20 cellular contexts compared by ENCODE assay signal in genomic region chr18:32026491-32027086, GRCh38. TPM values are rescaled to one million over a fixed set of nuclear protein-coding genes. Genes with fewer than 3 reads are reported as not detected.
DNase-seq lines count a peak whose midpoint lies in the region; ATAC-seq and TF ChIP-seq lines count a peak whose summit lies in the region.
"Had no signal": no experiment of that assay in that cellular context is flagged by ENCODE, and none has a peak within 500 bp of the region (broad histone marks: within the 10 kb centered on the region; RNA-seq: fewer than 3 reads in every experiment).

No MANE protein-coding gene starts in this region.

- peaks cover 42 to 87% (median 63%) of the 10 kb centered on the region in 4 donors for H3K4me1 Mint-ChIP-seq in CD4-positive, CD25-positive, alpha-beta regulatory T cell
- H3K4me1 Mint-ChIP-seq in activated CD4-positive, alpha-beta memory T cell treated with anti-CD3 and anti-CD28 coated beads for 36 hours (ENCODE audit: low read depth), result peaks cover 75% of the 10 kb centered on the region
- H3K4me1 Mint-ChIP-seq in immature natural killer cell, result peaks cover 91 to 99% of the 10 kb centered on the region in 2 donors
- peaks cover 6% of the 10 kb centered on the region for H3K4me1 Mint-ChIP-seq in endothelial cell (ENCODE audit: unreplicated experiment)
- H3K4me1 Mint-ChIP-seq: nephron had no signal

- peaks cover 26% of the 10 kb centered on the region for H3K36me3 ChIP-seq in CD4-positive, CD25-positive, alpha-beta regulatory T cell (ENCODE audit: control insufficient read depth, insufficient read depth, low read length)
- H3K36me3 ChIP-seq: brain microvascular endothelial cell, MG63, prostate gland, thoracic aorta had no signal

- peak overlapping the region; percentile 66 for H3K4me3 ChIP-seq in CD4-positive, CD25-positive, alpha-beta regulatory T cell (ENCODE audit: low read depth, low read length)
- H3K4me3 ChIP-seq in GM08714 (ENCODE audit: low read length), result peak overlapping the region; percentile 35; the same call in 1 of the 2 replicates
- H3K4me3 ChIP-seq: MG63, prostate gland, thoracic aorta had no signal

- H3K27me3 Mint-ChIP-seq in CD4-positive, CD25-positive, alpha-beta regulatory T cell, result no peaks in the 10 kb centered on the region
- no peaks in the 10 kb centered on the region for H3K27me3 Mint-ChIP-seq in activated CD4-positive, alpha-beta memory T cell treated with anti-CD3 and anti-CD28 coated beads for 36 hours
- H3K27me3 Mint-ChIP-seq in immature natural killer cell (ENCODE audit: low read depth in 3 of 3) (peaks cover 5 to 21% (median 16%) of the 10 kb centered on the region in 3 donors), endothelial cell (ENCODE audit: unreplicated experiment) (no peaks in the 10 kb centered on the region)
- H3K27me3 Mint-ChIP-seq: memory B cell had no signal

- H3K27ac ChIP-seq in CD4-positive, CD25-positive, alpha-beta regulatory T cell (ENCODE audit: insufficient read depth, low read length, poor library complexity, severe bottlenecking), result no peak overlapping the region
- H3K27ac ChIP-seq: brain microvascular endothelial cell, prostate gland, thoracic aorta had no signal

- CTCF ChIA-PET in activated CD4-positive, alpha-beta memory T cell treated with anti-CD3 and anti-CD28 coated beads for 36 hours (lab: Charles Lee), result interaction anchor here (1.3 to 1.4 kb wide), 2 partner anchors 10 to 46 kb away, joined by 4 to 8 read pairs; no protein-coding TSS in a partner anchor

- H3K9me3 Mint-ChIP-seq in CD4-positive, CD25-positive, alpha-beta regulatory T cell, result no peaks in the 10 kb centered on the region
- no peaks in the 10 kb centered on the region for H3K9me3 Mint-ChIP-seq in activated CD4-positive, alpha-beta memory T cell treated with anti-CD3 and anti-CD28 coated beads for 36 hours
- H3K9me3 Mint-ChIP-seq in immature natural killer cell (no peaks in the 10 kb centered on the region), endothelial cell (ENCODE audit: unreplicated experiment) (no peaks in the 10 kb centered on the region)
- H3K9me3 Mint-ChIP-seq: memory B cell, nephron had no signal

- H3K9me3 ChIP-seq in CD4-positive, CD25-positive, alpha-beta regulatory T cell (ENCODE audit: control insufficient read depth in 2 of 2, low read length in 2 of 2), result no peaks in the 10 kb centered on the region
- H3K9me3 ChIP-seq: MG63, prostate gland, thoracic aorta had no signal

- DNase-seq in CD4-positive, CD25-positive, alpha-beta regulatory T cell, result no peak
- DNase-seq in activated CD4-positive, alpha-beta memory T cell treated with anti-CD3 and anti-CD28 coated beads for 36 hours, result no peak
- DNase-seq in immature natural killer cell (no peak), endothelial cell (ENCODE audit: low spot score) (no peak), T1000 (lab: John Stamatoyannopoulos, UW) (no peak)
- DNase-seq: AML-193; brain microvascular endothelial cell; foreskin fibroblast; MG63; NCI-H1694; NCI-H345; small intestine; stimulated activated CD4-positive, alpha-beta T cell treated with anti-CD3 and anti-CD28 coated beads, Interleukin-4, amount 100 ng/mL, for 4 hours had no signal

- peak overlapping the region; percentile 64 to 88 (median 79) for H3K4me3 Mint-ChIP-seq in CD4-positive, CD25-positive, alpha-beta regulatory T cell
- H3K4me3 Mint-ChIP-seq in activated CD4-positive, alpha-beta memory T cell treated with anti-CD3 and anti-CD28 coated beads for 36 hours, result peak overlapping the region; percentile 59
- peak overlapping the region; percentile 73 to 90 (median 82) for H3K4me3 Mint-ChIP-seq in immature natural killer cell
- H3K4me3 Mint-ChIP-seq in endothelial cell (ENCODE audit: unreplicated experiment), result no peak overlapping the region
- H3K4me3 Mint-ChIP-seq: memory B cell, nephron had no signal

- POLR2A ChIA-PET in activated CD4-positive, alpha-beta memory T cell treated with anti-CD3 and anti-CD28 coated beads for 36 hours (lab: Charles Lee), result interaction anchor here (1.2 to 1.5 kb wide), 2 partner anchors 8 to 14 kb away, joined by 4 to 5 read pairs; partner anchors contain the start of gene RNF125

- TF ChIP-seq CTCF in endothelial cell (IDR thresholded peaks at IDR 0.05; ENCODE audit: unreplicated experiment), result no peak

- intact Hi-C loops in activated CD4-positive, alpha-beta memory T cell treated with anti-CD3 and anti-CD28 coated beads for 36 hours (cut with micrococcal nuclease), result no loop called here

- H3K27ac Mint-ChIP-seq in CD4-positive, CD25-positive, alpha-beta regulatory T cell, result peak overlapping the region; percentile 33 to 91 (median 40)
- peak overlapping the region; percentile 75 for H3K27ac Mint-ChIP-seq in activated CD4-positive, alpha-beta memory T cell treated with anti-CD3 and anti-CD28 coated beads for 36 hours
- H3K27ac Mint-ChIP-seq in immature natural killer cell, result peak overlapping the region; percentile 81 to 94 (median 91)
- H3K27ac Mint-ChIP-seq in endothelial cell (ENCODE audit: unreplicated experiment), result no peak overlapping the region
- H3K27ac Mint-ChIP-seq: memory B cell, nephron had no signal

- H3K4me1 ChIP-seq in CD4-positive, CD25-positive, alpha-beta regulatory T cell (ENCODE audit: control insufficient read depth, insufficient read depth, low read length, poor library complexity, severe bottlenecking), result peaks cover 78% of the 10 kb centered on the region
- H3K4me1 ChIP-seq: prostate gland had no signal

- no peaks in the 10 kb centered on the region for H3K27me3 ChIP-seq in CD4-positive, CD25-positive, alpha-beta regulatory T cell (ENCODE audit: control insufficient read depth, insufficient read depth, low read length)
- H3K27me3 ChIP-seq: brain microvascular endothelial cell, MG63 had no signal

- H3K36me3 Mint-ChIP-seq in CD4-positive, CD25-positive, alpha-beta regulatory T cell, result peaks cover 33% of the 10 kb centered on the region
- H3K36me3 Mint-ChIP-seq in activated CD4-positive, alpha-beta memory T cell treated with anti-CD3 and anti-CD28 coated beads for 36 hours, result peaks cover 28% of the 10 kb centered on the region
- peaks cover 9 to 32% (median 13%) of the 10 kb centered on the region in 3 donors for H3K36me3 Mint-ChIP-seq in immature natural killer cell
- H3K36me3 Mint-ChIP-seq in endothelial cell (ENCODE audit: low read depth, unreplicated experiment), result no peaks in the 10 kb centered on the region

- ATAC-seq in CD4-positive, CD25-positive, alpha-beta regulatory T cell (ENCODE audit: low read depth in 2 of 2), result no peak
- ATAC-seq in GM21786 (IDR thresholded peaks at IDR 0.05; ENCODE audit: unreplicated experiment) (no peak), GM21447 (IDR thresholded peaks at IDR 0.05; ENCODE audit: unreplicated experiment) (no peak)

RNA-seq across cellular contexts. Expression of gene RNF125, which starts 8.0 kb away (rescaled TPM):
- 81.7 TPM for total RNA-seq in CD4-positive, CD25-positive, alpha-beta regulatory T cell
- 10 to 100 TPM; 50.6 to 70.6 (median 61.5) TPM for polyA plus RNA-seq in CD4-positive, CD25-positive, alpha-beta regulatory T cell
- total RNA-seq in activated CD4-positive, alpha-beta memory T cell treated with anti-CD3 and anti-CD28 coated beads for 36 hours, result 10 to 100 TPM; 36.8 to 37.6 TPM
- 100 to 1,000 TPM in 2 of 3 donors, 10 to 100 TPM in 1; 73.0 to 132 (median 122) TPM for polyA plus RNA-seq in immature natural killer cell
- 5.2 TPM for total RNA-seq in endothelial cell (ENCODE audit: unreplicated experiment)
